8 cellular contexts compared by ENCODE assay signal in the genomic region with DNA sequence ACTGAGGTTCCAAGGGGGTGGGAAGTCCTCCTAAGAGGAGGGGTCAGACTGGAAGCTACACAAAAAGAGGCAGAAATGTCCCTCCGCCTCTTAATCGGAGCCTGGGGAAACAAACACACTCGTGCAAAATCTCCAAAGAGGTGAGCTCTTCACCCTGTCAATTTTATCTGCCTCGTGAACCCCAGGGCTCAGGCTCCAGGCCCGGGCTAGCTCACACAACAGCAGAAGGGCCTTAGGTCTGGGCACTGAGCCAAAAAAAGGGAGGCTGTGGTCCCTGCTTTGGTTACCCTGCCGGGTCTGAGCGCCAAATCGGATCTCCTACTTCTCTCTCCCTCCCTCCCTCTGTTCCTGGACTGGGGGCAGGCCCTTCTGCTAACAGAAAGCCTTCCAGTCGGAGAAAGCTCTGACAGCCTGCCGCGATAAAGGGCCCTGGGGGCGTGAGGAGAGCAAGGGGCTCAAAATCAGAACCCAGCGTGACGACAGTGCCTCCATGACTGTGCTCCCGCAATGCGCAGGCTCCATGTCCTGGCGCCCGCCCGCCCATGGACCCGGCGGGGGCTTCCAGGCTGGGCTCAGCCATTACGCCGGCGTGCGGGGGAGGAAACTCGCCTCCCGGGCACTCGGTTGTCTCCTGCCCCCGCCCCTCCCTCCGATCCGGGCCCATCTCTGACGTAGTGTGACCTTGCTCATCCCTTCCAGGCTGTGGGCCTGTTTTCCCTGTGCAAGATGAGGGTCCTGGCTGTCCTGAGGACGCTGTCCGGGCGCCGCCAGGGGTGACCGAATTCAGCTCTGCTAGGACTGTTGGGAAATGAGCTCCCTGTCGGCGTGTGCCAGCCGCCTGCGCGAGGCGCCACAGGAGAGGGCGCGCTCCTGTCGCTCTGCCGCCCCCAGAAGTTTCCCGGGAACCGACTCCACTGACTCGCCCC. TPM values are rescaled to one million over a fixed set of nuclear protein-coding genes. Genes with fewer than 3 reads are reported as not detected.
DNase-seq lines count a peak whose midpoint lies in the region; ATAC-seq and TF ChIP-seq lines count a peak whose summit lies in the region.

No MANE protein-coding gene starts in this region.

- H3K27ac ChIP-seq in prostate gland (peak overlapping the region; percentile 97), urinary bladder (ENCODE audit: low read depth) (peak overlapping the region; percentile 87)

- ATAC-seq in HG02870 (IDR thresholded peaks at IDR 0.05; ENCODE audit: unreplicated experiment) (peak; percentile 35), left ventricle myocardium superior (peak; percentile 79)

- TF ChIP-seq POLR2A in prostate gland (IDR thresholded peaks at IDR 0.05), result peak; percentile 55

- TF ChIP-seq CTCF in GM12875 (IDR thresholded peaks at IDR 0.05; ENCODE audit: borderline replicate concordance, insufficient read depth, low read depth, low read length) (no peak), prostate gland (IDR thresholded peaks at IDR 0.05) (peak in 3 of 4 experiments; percentile 26 to 32 (median 28))

- intact Hi-C loops in left ventricle myocardium superior (cut with micrococcal nuclease), result no loop called here
- intact Hi-C loops in prostate gland (cut with DNase I), result loop anchor here (1.0 to 10.0 kb wide), 4 partner anchors 33 to 201 kb away; a partner anchor contains a TSS

- no peaks in the 10 kb centered on the region for H3K36me3 ChIP-seq in prostate gland
- H3K36me3 ChIP-seq in urinary bladder (ENCODE audit: insufficient read depth), result no peaks in the 10 kb centered on the region

- H3K4me3 ChIP-seq in GM12875 (ENCODE audit: low read depth, low read length) (peak overlapping the region; percentile 50), prostate gland (peak overlapping the region; percentile 50 to 57), urinary bladder (ENCODE audit: low read depth, low read length) (peak overlapping the region; percentile 51)

- WGBS in prostate gland, result 1% methylated on average over 44 of the region's 50 CpGs
- under 1% methylated on average over 50 of the region's 50 CpGs for WGBS in urinary bladder

- no peaks in the 10 kb centered on the region for H3K9me3 ChIP-seq in prostate gland

- no peaks in the 10 kb centered on the region for H3K27me3 ChIP-seq in prostate gland (replicated peaks; ENCODE audit: insufficient read depth)

- DNase-seq in NCI-H146 treated with DMSO at 0.1 percent for 48 hours (lab: John Stamatoyannopoulos, UW; ENCODE audit: unreplicated experiment) (peak; percentile 57), T-helper 1 cell (peak; percentile 24 to 45 (median 40)), amygdala (lab: John Stamatoyannopoulos, UW) (peak in 53 of 56 donors; percentile 54 to 91 (median 80)), left ventricle myocardium superior (peak; percentile 92), prostate gland (ENCODE audit: low spot score) (peak; percentile 70)

- H3K4me1 ChIP-seq in prostate gland (replicated peaks) (peaks cover 6% of the 10 kb centered on the region), urinary bladder (ENCODE audit: insufficient read depth) (no peaks in the 10 kb centered on the region)

RNA-seq across cellular contexts. Expression of a gene that starts 0.9 kb away (rescaled TPM):
- total RNA-seq in left ventricle myocardium superior (1.6 TPM), prostate gland (1 to 10 TPM; 5.5 to 8.2 TPM), urinary bladder (2.2 TPM)
- polyA plus RNA-seq in urinary bladder, result 1.5 TPM

RNA-seq across cellular contexts. Expression of a gene that starts 35.8 kb away (rescaled TPM):
- total RNA-seq in left ventricle myocardium superior (3.8 TPM), prostate gland (10 to 100 TPM; 35.9 to 50.2 TPM), urinary bladder (17.4 TPM)
- 114 TPM for polyA plus RNA-seq in urinary bladder

Comparison
In these comparisons a context has a peak if more than half of its experiments do, and no peak if none do; other contexts are left out.
1. Peak in every context shown above with its lines: DNase-seq, ATAC-seq, H3K4me3 ChIP-seq and H3K27ac ChIP-seq.
2. DNase-seq: peak in every context shown above with its lines; median percentile 92 in left ventricle myocardium superior; 80 in amygdala; 70 in prostate gland; 57 in NCI-H146 treated with DMSO at 0.1 percent for 48 hours; 40 in T-helper 1 cell.